In the genomic region with DNA sequence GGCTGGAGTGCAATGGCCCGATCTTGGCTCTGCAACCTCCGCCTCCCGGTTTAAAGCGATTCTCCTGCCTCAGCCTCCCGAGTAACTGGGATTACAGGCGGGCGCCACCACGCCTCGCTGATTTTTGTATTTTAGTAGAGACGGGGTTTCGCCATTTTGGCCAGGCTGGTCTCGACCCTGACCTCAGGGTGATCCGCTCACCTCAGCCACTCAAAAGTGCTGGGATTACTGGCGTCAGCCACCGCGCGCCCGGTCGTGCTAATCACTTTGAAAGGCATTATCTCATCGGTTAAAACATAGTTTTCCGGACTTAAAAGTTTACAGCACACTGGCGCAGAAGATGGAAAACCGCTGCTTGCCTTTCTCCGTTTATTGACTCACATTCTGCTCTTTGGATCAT, we compare ENCODE assay signal across 8 cellular contexts. TPM values are rescaled to one million over a fixed set of nuclear protein-coding genes. Genes with fewer than 3 reads are reported as not detected.
DNase-seq lines count a peak whose midpoint lies in the region; ATAC-seq, FAIRE-seq and TF ChIP-seq lines count a peak whose summit lies in the region.

No MANE protein-coding gene starts in this region.

- ATAC-seq in GM18861 (IDR thresholded peaks at IDR 0.05; ENCODE audit: unreplicated experiment) (no peak), HG03108 (IDR thresholded peaks at IDR 0.05; ENCODE audit: unreplicated experiment) (no peak)

- H3K9me3 ChIP-seq in HUES48 (ENCODE audit: control insufficient read depth, insufficient read depth, low read length) (peaks cover 26% of the 10 kb centered on the region), mucosa of stomach (ENCODE audit: control insufficient read depth, low read length) (peaks cover 4% of the 10 kb centered on the region)

- H3K4me1 ChIP-seq in HUES48 (ENCODE audit: control insufficient read depth, insufficient read depth, low read length) (no peaks in the 10 kb centered on the region), mucosa of stomach (ENCODE audit: control insufficient read depth, insufficient read depth, low read length) (peaks cover 6% of the 10 kb centered on the region)

- no peak for FAIRE-seq in bronchial epithelial cell (lab: Jason Lieb, UNC)

- TF ChIP-seq CTCF in 22Rv1 (IDR thresholded peaks at IDR 0.05): no peak
- no peak for TF ChIP-seq CTCF in bronchial epithelial cell (IDR thresholded peaks at IDR 0.05; ENCODE audit: insufficient read depth, low read length, severe bottlenecking)

- H3K27ac ChIP-seq in 22Rv1 (peak overlapping the region; percentile 95), HUES48 (ENCODE audit: low read depth, low read length) (peak overlapping the region; percentile 94)

- H3K9ac ChIP-seq in HUES48 (ENCODE audit: low read depth, low read length) (peak overlapping the region; percentile 83), mucosa of stomach (ENCODE audit: low read length) (peak overlapping the region; percentile 95)

- peak overlapping the region; percentile 99 for H3K4me3 ChIP-seq in HUES48 (ENCODE audit: low read depth, low read length)
- peak overlapping the region; percentile 90 for H3K4me3 ChIP-seq in bronchial epithelial cell (ENCODE audit: low read depth, low read length)
- no peak overlapping the region for H3K4me3 ChIP-seq in mucosa of stomach (ENCODE audit: low read length)

- no peaks in the 10 kb centered on the region for H3K27me3 ChIP-seq in HUES48 (ENCODE audit: control insufficient read depth, insufficient read depth, low read length)
- H3K27me3 ChIP-seq in bronchial epithelial cell (ENCODE audit: control insufficient read depth, insufficient read depth, low read length): no peaks in the 10 kb centered on the region
- H3K27me3 ChIP-seq in mucosa of stomach (ENCODE audit: control insufficient read depth, insufficient read depth, low read length): no peaks in the 10 kb centered on the region

- DNase-seq in bronchial epithelial cell (ENCODE audit: low read depth) (no peak), NCI-H2227 (lab: John Stamatoyannopoulos, UW; ENCODE audit: unreplicated experiment) (no peak), COLO829 (ENCODE audit: low spot score) (no peak)

- H3K36me3 ChIP-seq in HUES48 (ENCODE audit: control insufficient read depth, insufficient read depth, low read length) (peaks cover 25% of the 10 kb centered on the region), bronchial epithelial cell (ENCODE audit: control insufficient read depth, insufficient read depth, low read length) (peaks cover 2% of the 10 kb centered on the region), mucosa of stomach (ENCODE audit: control insufficient read depth, insufficient read depth, low read length) (no peaks in the 10 kb centered on the region)

RNA-seq across cellular contexts. Expression of gene MTHFS, which starts 27.6 kb away (rescaled TPM):
- 32.5 and 33.4 TPM in 2 replicates for total RNA-seq in bronchial epithelial cell

RNA-seq across cellular contexts. Expression of gene BCL2A1, which starts 46.6 kb away (rescaled TPM):
- total RNA-seq in bronchial epithelial cell: 0.26 and 0.38 TPM in 2 replicates
